2 cellular contexts compared by ENCODE assay signal in the genomic region with DNA sequence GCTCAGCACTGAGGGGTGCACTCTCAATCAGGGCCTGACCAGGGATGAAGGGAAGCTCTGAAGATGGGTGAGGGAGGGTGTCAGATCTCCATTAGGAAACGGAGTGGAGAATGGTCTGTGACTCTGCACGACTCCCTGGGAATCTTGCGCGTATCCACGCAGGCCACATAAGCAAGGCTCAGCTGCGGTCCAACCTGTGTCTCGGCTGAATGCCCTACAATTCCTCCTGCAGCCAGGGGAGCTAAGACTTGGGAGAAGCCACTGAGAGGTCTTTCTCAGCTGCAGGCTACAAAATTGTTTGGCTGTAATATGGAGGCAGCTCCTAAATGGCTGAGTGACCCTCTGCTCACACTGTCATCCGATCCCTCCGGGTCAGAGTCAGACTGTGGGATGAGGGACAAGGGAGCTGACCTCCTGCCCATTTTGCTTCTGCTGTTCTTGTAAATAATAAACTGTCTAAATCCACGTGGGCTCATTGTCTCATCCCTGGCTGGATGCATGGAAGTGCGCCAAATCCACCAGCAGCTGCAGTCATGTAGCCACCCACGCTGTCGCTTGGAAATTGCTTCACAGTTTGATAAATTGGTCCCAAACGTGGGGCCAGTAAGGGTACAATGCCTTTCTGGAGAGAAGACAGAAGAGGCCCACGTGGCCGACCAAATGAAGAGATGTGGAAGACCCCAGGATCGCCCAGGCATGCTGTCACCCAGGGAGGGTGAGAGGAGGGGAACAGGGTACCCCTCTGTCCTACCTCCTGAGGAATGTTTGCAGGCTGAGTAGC.
TF ChIP-seq lines count a peak whose summit lies in the region.

No MANE protein-coding gene starts in this region.

TF ChIP-seq in Ishikawa, 13 proteins besides CTCF, POLR2A, EP300 and RAD21:
- TF ChIP-seq TCF12 (IDR thresholded peaks at IDR 0.05; ENCODE audit: low read depth): no peak
- TF ChIP-seq, protein P1, sequence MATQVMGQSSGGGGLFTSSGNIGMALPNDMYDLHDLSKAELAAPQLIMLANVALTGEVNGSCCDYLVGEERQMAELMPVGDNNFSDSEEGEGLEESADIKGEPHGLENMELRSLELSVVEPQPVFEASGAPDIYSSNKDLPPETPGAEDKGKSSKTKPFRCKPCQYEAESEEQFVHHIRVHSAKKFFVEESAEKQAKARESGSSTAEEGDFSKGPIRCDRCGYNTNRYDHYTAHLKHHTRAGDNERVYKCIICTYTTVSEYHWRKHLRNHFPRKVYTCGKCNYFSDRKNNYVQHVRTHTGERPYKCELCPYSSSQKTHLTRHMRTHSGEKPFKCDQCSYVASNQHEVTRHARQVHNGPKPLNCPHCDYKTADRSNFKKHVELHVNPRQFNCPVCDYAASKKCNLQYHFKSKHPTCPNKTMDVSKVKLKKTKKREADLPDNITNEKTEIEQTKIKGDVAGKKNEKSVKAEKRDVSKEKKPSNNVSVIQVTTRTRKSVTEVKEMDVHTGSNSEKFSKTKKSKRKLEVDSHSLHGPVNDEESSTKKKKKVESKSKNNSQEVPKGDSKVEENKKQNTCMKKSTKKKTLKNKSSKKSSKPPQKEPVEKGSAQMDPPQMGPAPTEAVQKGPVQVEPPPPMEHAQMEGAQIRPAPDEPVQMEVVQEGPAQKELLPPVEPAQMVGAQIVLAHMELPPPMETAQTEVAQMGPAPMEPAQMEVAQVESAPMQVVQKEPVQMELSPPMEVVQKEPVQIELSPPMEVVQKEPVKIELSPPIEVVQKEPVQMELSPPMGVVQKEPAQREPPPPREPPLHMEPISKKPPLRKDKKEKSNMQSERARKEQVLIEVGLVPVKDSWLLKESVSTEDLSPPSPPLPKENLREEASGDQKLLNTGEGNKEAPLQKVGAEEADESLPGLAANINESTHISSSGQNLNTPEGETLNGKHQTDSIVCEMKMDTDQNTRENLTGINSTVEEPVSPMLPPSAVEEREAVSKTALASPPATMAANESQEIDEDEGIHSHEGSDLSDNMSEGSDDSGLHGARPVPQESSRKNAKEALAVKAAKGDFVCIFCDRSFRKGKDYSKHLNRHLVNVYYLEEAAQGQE (IDR thresholded peaks at IDR 0.05; ENCODE audit: low read depth): no peak
- TF ChIP-seq, protein P2, sequence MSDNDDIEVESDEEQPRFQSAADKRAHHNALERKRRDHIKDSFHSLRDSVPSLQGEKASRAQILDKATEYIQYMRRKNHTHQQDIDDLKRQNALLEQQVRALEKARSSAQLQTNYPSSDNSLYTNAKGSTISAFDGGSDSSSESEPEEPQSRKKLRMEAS (IDR thresholded peaks at IDR 0.05): no peak
- TF ChIP-seq USF1 (IDR thresholded peaks at IDR 0.05): no peak
- TF ChIP-seq CREB1 (IDR thresholded peaks at IDR 0.05; ENCODE audit: low read depth): no peak
- no peak for TF ChIP-seq ZBTB7A (IDR thresholded peaks at IDR 0.05; ENCODE audit: low read depth)
- peak; percentile 43; the same call in 1 of the 2 replicates for TF ChIP-seq EGR1 (IDR thresholded peaks at IDR 0.05)
- no peak for TF ChIP-seq TEAD4 (IDR thresholded peaks at IDR 0.05)
TF ChIP-seq in Ishikawa: peak in this region for 1.

TF ChIP-seq in H1, 55 proteins besides CTCF, POLR2A, EP300 and RAD21:
- no peak for TF ChIP-seq JUN (IDR thresholded peaks at IDR 0.05; ENCODE audit: low read depth, low read length)
- TF ChIP-seq TBP (IDR thresholded peaks at IDR 0.05; ENCODE audit: low read depth, low read length): no peak
- no peak for TF ChIP-seq SRF (IDR thresholded peaks at IDR 0.05; ENCODE audit: low read depth, low read length)
- TF ChIP-seq NRF1 (IDR thresholded peaks at IDR 0.05; ENCODE audit: low read depth, low read length): no peak
- no peak for TF ChIP-seq KDM5A (IDR thresholded peaks at IDR 0.05; ENCODE audit: low read length)
- no peak for TF ChIP-seq EZH2 (IDR thresholded peaks at IDR 0.05; ENCODE audit: low read depth, low read length, severe bottlenecking)
- no peak for TF ChIP-seq SP2 (IDR thresholded peaks at IDR 0.05; ENCODE audit: low read length)
- no peak for TF ChIP-seq RXRA (IDR thresholded peaks at IDR 0.05; ENCODE audit: insufficient read depth, low read depth, low read length)
- no peak for TF ChIP-seq SP4 (IDR thresholded peaks at IDR 0.05; ENCODE audit: low read length)
- no peak for TF ChIP-seq TAF1 (IDR thresholded peaks at IDR 0.05; ENCODE audit: low read depth, low read length)
- TF ChIP-seq NANOG (IDR thresholded peaks at IDR 0.05; ENCODE audit: insufficient read depth, low read depth, low read length, poor library complexity, severe bottlenecking): no peak
- TF ChIP-seq SIRT6 (IDR thresholded peaks at IDR 0.05; ENCODE audit: low read length): no peak
- TF ChIP-seq SAP30 (IDR thresholded peaks at IDR 0.05; ENCODE audit: insufficient read depth, insufficient replicate concordance, low read length): no peak
- no peak for TF ChIP-seq TCF12 (IDR thresholded peaks at IDR 0.05; ENCODE audit: low read depth, low read length)
- TF ChIP-seq TAF7 (optimal IDR thresholded peaks at IDR 0.05; ENCODE audit: borderline replicate concordance, low read depth, low read length): no peak
- TF ChIP-seq KDM4A (IDR thresholded peaks at IDR 0.05; ENCODE audit: low read depth, low read length, severe bottlenecking): no peak
- TF ChIP-seq, protein P3, sequence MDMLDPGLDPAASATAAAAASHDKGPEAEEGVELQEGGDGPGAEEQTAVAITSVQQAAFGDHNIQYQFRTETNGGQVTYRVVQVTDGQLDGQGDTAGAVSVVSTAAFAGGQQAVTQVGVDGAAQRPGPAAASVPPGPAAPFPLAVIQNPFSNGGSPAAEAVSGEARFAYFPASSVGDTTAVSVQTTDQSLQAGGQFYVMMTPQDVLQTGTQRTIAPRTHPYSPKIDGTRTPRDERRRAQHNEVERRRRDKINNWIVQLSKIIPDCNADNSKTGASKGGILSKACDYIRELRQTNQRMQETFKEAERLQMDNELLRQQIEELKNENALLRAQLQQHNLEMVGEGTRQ (IDR thresholded peaks at IDR 0.05; ENCODE audit: low read length): no peak
